ENCODE assay signal across 10 cellular contexts in genomic region chr9:97307500-97308163, GRCh38. TPM values are rescaled to one million over a fixed set of nuclear protein-coding genes. Genes with fewer than 3 reads are reported as not detected.
DNase-seq lines count a peak whose midpoint lies in the region; ATAC-seq and TF ChIP-seq lines count a peak whose summit lies in the region.
"Had no signal": no experiment of that assay in that cellular context is flagged by ENCODE, and none has a peak within 500 bp of the region (broad histone marks: within the 10 kb centered on the region; RNA-seq: fewer than 3 reads in every experiment).

Gene CCDC180 (plus strand): TSS chr9:97307659. CDS start chr9:97308064, 405 bp downstream.

- TF ChIP-seq CTCF in HFFc6 (IDR thresholded peaks at IDR 0.05), result no peak

- ATAC-seq in left colon (peak; percentile 30), GM21619 (IDR thresholded peaks at IDR 0.05; ENCODE audit: unreplicated experiment) (no peak)

- 52 to 56% methylated on average over 42 of the region's 42 CpGs for WGBS in ectodermal cell, 2 experiments

- H3K36me3 Mint-ChIP-seq in HFFc6 (ENCODE audit: low read depth), result no peaks in the 10 kb centered on the region

- peak within 1 kb of the TSS; percentile 18; the same call in 1 of the 2 replicates for H3K27ac Mint-ChIP-seq in HFFc6
- H3K27ac Mint-ChIP-seq: activated naive CD4-positive, alpha-beta T cell treated with anti-CD3 and anti-CD28 coated beads, Interleukin-2, amount 50 U/mL, for 24 hours had no signal

- H3K9me3 ChIP-seq in ectodermal cell (ENCODE audit: control insufficient read depth, low read length) (no peaks in the 10 kb centered on the region), skeletal muscle satellite cell (replicated peaks; ENCODE audit: low read length) (no peaks in the 10 kb centered on the region)

- H3K27me3 ChIP-seq in ectodermal cell (ENCODE audit: control insufficient read depth, insufficient read depth, low read length, poor library complexity, severe bottlenecking) (peaks cover 9% of the 10 kb centered on the region), skeletal muscle satellite cell (ENCODE audit: control insufficient read depth, insufficient read depth, low read length) (no peaks in the 10 kb centered on the region)

- no peaks in the 10 kb centered on the region for H3K9me3 Mint-ChIP-seq in HFFc6
- H3K9me3 Mint-ChIP-seq: activated naive CD4-positive, alpha-beta T cell treated with anti-CD3 and anti-CD28 coated beads, Interleukin-2, amount 50 U/mL, for 24 hours had no signal

- intact Hi-C loops in left colon (cut with DNase I, micrococcal nuclease), result no loop called here

- H3K9ac ChIP-seq in skeletal muscle satellite cell (ENCODE audit: low read depth, low read length), result peak within 1 kb of the TSS; percentile 29

- H3K27me3 Mint-ChIP-seq in HFFc6 (ENCODE audit: insufficient read depth), result no peaks in the 10 kb centered on the region

- peak within 1 kb of the TSS; percentile 42; the same call in 1 of the 2 replicates for H3K4me3 Mint-ChIP-seq in HFFc6
- H3K4me3 Mint-ChIP-seq: activated naive CD4-positive, alpha-beta T cell treated with anti-CD3 and anti-CD28 coated beads, Interleukin-2, amount 50 U/mL, for 24 hours had no signal

- peaks cover 5% of the 10 kb centered on the region for H3K4me1 ChIP-seq in ectodermal cell (ENCODE audit: control insufficient read depth, insufficient read depth, low read length)
- peaks cover 26% of the 10 kb centered on the region for H3K4me1 ChIP-seq in skeletal muscle satellite cell (ENCODE audit: control insufficient read depth, insufficient read depth, low read length)

- H3K4me1 Mint-ChIP-seq in HFFc6 (ENCODE audit: low read depth), result peaks cover 13% of the 10 kb centered on the region
- H3K4me1 Mint-ChIP-seq: activated naive CD4-positive, alpha-beta T cell treated with anti-CD3 and anti-CD28 coated beads, Interleukin-2, amount 50 U/mL, for 24 hours had no signal

- peak; percentile 7 for DNase-seq in HFFc6
- DNase-seq in left colon, result peak in 1 of 2 donors; percentile 12
- DNase-seq in kidney glomerular epithelial cell (lab: John Stamatoyannopoulos, UW), result no peak
- DNase-seq in stimulated activated CD4-positive, alpha-beta T cell treated with anti-CD3 and anti-CD28 coated beads, Interleukin-4, amount 100 ng/mL, for 24 hours, result no peak
- DNase-seq in SIG-M5 treated with dmso at 0.1 percent for 504 hours (lab: John Stamatoyannopoulos, UW; ENCODE audit: unreplicated experiment), result no peak
- DNase-seq: NCI-H524 treated with DMSO at 0.1 percent for 48 hours had no signal

- H3K4me2 ChIP-seq in skeletal muscle satellite cell (ENCODE audit: low read length), result peak within 1 kb of the TSS; percentile 66

- H3K27ac ChIP-seq in ectodermal cell (ENCODE audit: insufficient read depth, low read depth, low read length, poor library complexity, severe bottlenecking), result no peak within 1 kb of the TSS

- H3K36me3 ChIP-seq in ectodermal cell (ENCODE audit: control insufficient read depth, insufficient read depth, low read length) (no peaks in the 10 kb centered on the region), skeletal muscle satellite cell (ENCODE audit: insufficient read depth, low read length) (no peaks in the 10 kb centered on the region)

- H3K4me3 ChIP-seq in ectodermal cell (ENCODE audit: insufficient read depth, low read depth, low read length) (peak within 1 kb of the TSS; percentile 5), skeletal muscle satellite cell (ENCODE audit: low read length) (peak within 1 kb of the TSS; percentile 43)

RNA-seq across cellular contexts. Expression of gene CCDC180, which starts in this region (rescaled TPM):
- total RNA-seq in HFFc6 (2021; fragmentation: NEBNext Ultra II Directional; extraction: Animal tissue kit (Norgen Biotek cat#: 25700)), result 1 to 10 TPM in 5 of 6 experiments, under 1 TPM in 1; 0.71 to 1.8 (median 1.2) TPM
- 6.4 TPM for polyA plus RNA-seq in ectodermal cell (2013, experiment 1 of 4)
- polyA plus RNA-seq in ectodermal cell (2013, experiment 2 of 4), result 6.9 TPM
- 4.1 TPM for polyA plus RNA-seq in ectodermal cell (2013, experiment 3 of 4)
- polyA plus RNA-seq in ectodermal cell (2013, experiment 4 of 4), result 7.3 TPM
- total RNA-seq in left colon, result 1 to 10 TPM; 1.2 to 2.0 TPM
- 0.51 and 2.0 TPM in 2 replicates for total RNA-seq in skeletal muscle satellite cell (2012; rRNA removed)
